8 cellular contexts compared by ENCODE assay signal in the genomic region with DNA sequence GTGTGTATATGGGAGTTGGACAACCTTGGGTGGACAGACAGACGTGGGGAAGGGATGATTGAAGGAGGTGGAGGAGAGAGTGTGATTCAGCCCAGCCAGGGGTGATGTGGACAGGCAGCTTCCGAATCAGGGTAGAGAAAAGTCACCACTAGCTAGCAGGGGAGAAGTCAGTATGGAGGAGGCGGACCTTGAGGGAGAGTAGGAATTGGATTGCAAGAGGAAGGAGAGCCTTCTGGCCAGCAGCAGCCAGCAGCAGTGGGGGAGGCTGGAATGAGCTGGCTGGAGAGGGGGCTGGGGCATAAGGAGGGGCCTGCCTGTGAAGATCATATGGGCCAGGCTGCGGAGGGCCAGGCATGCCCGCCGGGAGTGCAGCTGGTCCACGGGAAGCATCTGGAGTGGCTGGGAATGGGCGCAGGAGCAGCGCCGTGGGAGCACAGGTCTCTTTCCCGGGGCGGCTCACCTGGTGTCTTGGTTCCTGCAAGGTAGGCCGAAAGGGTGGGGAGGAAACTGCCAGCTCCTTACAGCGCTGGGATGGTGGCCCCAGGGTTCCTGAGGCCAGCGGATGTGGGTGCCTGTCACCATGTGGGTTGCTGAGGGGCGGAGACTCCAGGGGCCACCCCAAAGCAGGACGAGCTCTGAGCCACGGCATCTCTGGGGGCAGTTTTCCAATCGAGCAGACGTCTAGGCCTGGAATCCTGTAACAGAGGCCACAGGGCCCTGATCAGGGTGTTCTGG.
DNase-seq lines count a peak whose midpoint lies in the region; ATAC-seq, FAIRE-seq and TF ChIP-seq lines count a peak whose summit lies in the region.

No MANE protein-coding gene starts in this region.

- H3K4me1 ChIP-seq in endodermal cell (ENCODE audit: control insufficient read depth, insufficient read depth, low read length) (peaks cover 27% of the 10 kb centered on the region), trophoblast cell (ENCODE audit: control insufficient read depth in 1 of 2, insufficient read depth in 2 of 2, low read length in 2 of 2) (peaks cover 37 to 40% of the 10 kb centered on the region in 2 experiments)

- H4K91ac ChIP-seq in trophoblast cell (ENCODE audit: low read depth, low read length) = peak overlapping the region; percentile 0

- H2BK120ac ChIP-seq in trophoblast cell (ENCODE audit: insufficient read depth, low read length, poor library complexity) = no peak overlapping the region

- peak overlapping the region; percentile 67 for H3K4me2 ChIP-seq in trophoblast cell (ENCODE audit: low read length)

- peak overlapping the region; percentile 95 for H3K4me3 Mint-ChIP-seq in endodermal cell

- no peaks in the 10 kb centered on the region for H3K36me3 Mint-ChIP-seq in endodermal cell (ENCODE audit: low read depth)

- H3K79me2 ChIP-seq in trophoblast cell (ENCODE audit: control insufficient read depth, insufficient read depth, low read length, poor library complexity) = peaks cover 19% of the 10 kb centered on the region

- ATAC-seq in GM18505 (IDR thresholded peaks at IDR 0.05; ENCODE audit: unreplicated experiment) (no peak), GM18909 (IDR thresholded peaks at IDR 0.05; ENCODE audit: poor library complexity, unreplicated experiment) (no peak)

- FAIRE-seq in GM19239 (lab: Jason Lieb, UNC) = peak; percentile 70
- FAIRE-seq in urothelium cell line (lab: Jason Lieb, UNC) = no peak

- H3K18ac ChIP-seq in trophoblast cell (ENCODE audit: low read length) = no peak overlapping the region

- no peak overlapping the region for H3K27ac ChIP-seq in endodermal cell (ENCODE audit: low read depth, low read length)
- no peak overlapping the region for H3K27ac ChIP-seq in trophoblast cell (ENCODE audit: low read depth, low read length)

- no peaks in the 10 kb centered on the region for H3K27me3 Mint-ChIP-seq in endodermal cell (ENCODE audit: insufficient read depth)

- no peak for TF ChIP-seq POLR2A in GM18505 (IDR thresholded peaks at IDR 0.05; ENCODE audit: borderline replicate concordance, extremely low read depth, insufficient read depth, insufficient read length)

- H2AK5ac ChIP-seq in trophoblast cell (ENCODE audit: low read length) = no peak overlapping the region

- peak overlapping the region; percentile 2 for H3K14ac ChIP-seq in trophoblast cell (ENCODE audit: low read length)

- H3K27me3 ChIP-seq in endodermal cell (ENCODE audit: control insufficient read depth, insufficient read depth, low read length, poor library complexity, severe bottlenecking) (no peaks in the 10 kb centered on the region), trophoblast cell (ENCODE audit: insufficient read depth, low read length) (no peaks in the 10 kb centered on the region)

- peak overlapping the region; percentile 30 for H3K4ac ChIP-seq in trophoblast cell (ENCODE audit: low read depth, low read length)

- no peak overlapping the region for H2BK12ac ChIP-seq in trophoblast cell (ENCODE audit: low read length)

- H4K8ac ChIP-seq in trophoblast cell (ENCODE audit: low read depth, low read length) = no peak overlapping the region

- peak overlapping the region; percentile 83 for H3K27ac Mint-ChIP-seq in endodermal cell

- H2AFZ ChIP-seq in trophoblast cell (ENCODE audit: insufficient read depth, low read length, poor library complexity) = no peak overlapping the region

- H3K36me3 ChIP-seq in endodermal cell (ENCODE audit: control insufficient read depth, insufficient read depth, low read length) (no peaks in the 10 kb centered on the region), trophoblast cell (ENCODE audit: control insufficient read depth in 1 of 2, insufficient read depth in 2 of 2, low read length in 2 of 2) (peaks cover 0 to 2% of the 10 kb centered on the region in 2 experiments)

- H2BK5ac ChIP-seq in trophoblast cell (ENCODE audit: low read depth, low read length, poor library complexity) = no peak overlapping the region

- peaks cover 27% of the 10 kb centered on the region for H3K79me1 ChIP-seq in trophoblast cell (ENCODE audit: low read length)

- H3K9me3 ChIP-seq in endodermal cell (ENCODE audit: control insufficient read depth, low read length) = no peaks in the 10 kb centered on the region
- H3K9me3 ChIP-seq in trophoblast cell (ENCODE audit: insufficient read depth, low read depth, low read length) = no peaks in the 10 kb centered on the region

- no peak for TF ChIP-seq CTCF in endodermal cell (conservative IDR thresholded peaks at IDR 0.05)

- H4K12ac ChIP-seq in trophoblast cell (ENCODE audit: low read depth, low read length) = no peak overlapping the region

- H3K23ac ChIP-seq in trophoblast cell (ENCODE audit: low read length) = no peak overlapping the region

- H3K9me3 Mint-ChIP-seq in endodermal cell = no peaks in the 10 kb centered on the region

- WGBS in endodermal cell (ENCODE audit: insufficient coverage in 1 of 2, insufficient read length in 1 of 2), 2 experiments = 79 to 80% methylated on average over 14 to 20 of the region's 20 CpGs
- WGBS in trophoblast cell (ENCODE audit: extremely low coverage, insufficient coverage, insufficient read length) = 100% methylated on average over 1 of the region's 20 CpGs

- H3K4me3 ChIP-seq in endodermal cell (ENCODE audit: low read length) (peak overlapping the region; percentile 93), trophoblast cell (ENCODE audit: low read depth, low read length) (no peak overlapping the region)

- H3K9ac ChIP-seq in endodermal cell (ENCODE audit: extremely low read depth, low read length, poor library complexity, severe bottlenecking) (peak overlapping the region; percentile 18), trophoblast cell (ENCODE audit: low read length) (no peak overlapping the region)

- peaks cover 46% of the 10 kb centered on the region for H3K4me1 Mint-ChIP-seq in endodermal cell

- no peak for DNase-seq in GM19239 (ENCODE audit: insufficient read length, low spot score)
- peak; percentile 83 to 87 for DNase-seq in activated CD4-positive, alpha-beta T cell treated with anti-CD3 and anti-CD28 coated beads, Interleukin-2, amount 50 U/mL, for 48 hours
- DNase-seq in endodermal cell = peak; percentile 73
- peak; percentile 54 to 58 for DNase-seq in trophoblast cell
- DNase-seq in SIG-M5 (lab: John Stamatoyannopoulos, UW) = no peak
- no peak for DNase-seq in urothelium cell line (ENCODE audit: low spot score)

Comparison
In these comparisons a context has a peak if more than half of its experiments do, and no peak if none do; other contexts are left out.
1. DNase-seq: peak in activated CD4-positive, alpha-beta T cell treated with anti-CD3 and anti-CD28 coated beads, Interleukin-2, amount 50 U/mL, for 48 hours (2 of 2), endodermal cell (single experiment) and trophoblast cell (2 of 2); none in GM19239 (single experiment), SIG-M5 (single experiment) and urothelium cell line (single experiment).